10 cellular contexts compared by ENCODE assay signal in genomic region chr6:49978332-49979226, GRCh38. TPM values are rescaled to one million over a fixed set of nuclear protein-coding genes. Genes with fewer than 3 reads are reported as not detected.
DNase-seq lines count a peak whose midpoint lies in the region; ATAC-seq and TF ChIP-seq lines count a peak whose summit lies in the region.
"Had no signal": no experiment of that assay in that cellular context is flagged by ENCODE, and none has a peak within 500 bp of the region (broad histone marks: within the 10 kb centered on the region; RNA-seq: fewer than 3 reads in every experiment).

No MANE protein-coding gene starts in this region.

- TF ChIP-seq CTCF in MCF 10A (IDR thresholded peaks at IDR 0.05; ENCODE audit: unreplicated experiment) (no peak), breast epithelium (IDR thresholded peaks at IDR 0.05) (no peak), OCI-LY7 (conservative IDR thresholded peaks at IDR 0.05; ENCODE audit: low read length) (no peak), upper lobe of right lung (IDR thresholded peaks at IDR 0.05) (no peak)

- ATAC-seq in HG02763 (IDR thresholded peaks at IDR 0.05; ENCODE audit: unreplicated experiment) (peak; percentile 53), upper lobe of right lung (no peak)
- ATAC-seq: activated CD4-positive, CD25-positive, alpha-beta regulatory T cell treated with anti-CD3 and anti-CD28 coated beads, Interleukin-2, amount 50 U/mL, for 24 hours had no signal

- no peaks in the 10 kb centered on the region for H3K9me3 Mint-ChIP-seq in MCF 10A (ENCODE audit: unreplicated experiment)

- H3K36me3 ChIP-seq in breast epithelium (no peaks in the 10 kb centered on the region), OCI-LY7 (ENCODE audit: insufficient read depth, low read length) (no peaks in the 10 kb centered on the region), upper lobe of right lung (no peaks in the 10 kb centered on the region)

- CTCF ChIA-PET in MCF 10A (lab: Yijun Ruan, JAX), result no interaction called here
- CTCF ChIA-PET in OCI-LY7 (lab: Charles Lee; ENCODE audit: unreplicated experiment), result no interaction called here

- peak overlapping the region; percentile 60 for H3K4me3 Mint-ChIP-seq in MCF 10A (ENCODE audit: unreplicated experiment)

- no peaks in the 10 kb centered on the region for H3K9me2 ChIP-seq in OCI-LY7 (ENCODE audit: insufficient read depth, low read length)

- no peaks in the 10 kb centered on the region for H3K27me3 ChIP-seq in breast epithelium
- no peaks in the 10 kb centered on the region for H3K27me3 ChIP-seq in upper lobe of right lung

- H3K4me1 Mint-ChIP-seq in MCF 10A (ENCODE audit: insufficient read depth, unreplicated experiment), result no peaks in the 10 kb centered on the region

- BruUV-seq in MCF 10A (replicated peaks; lab: Mats Ljungman, UMichigan), result no TSS peak
- BruUV-seq in OCI-LY7 (replicated peaks; lab: Mats Ljungman, UMichigan), result no TSS peak

- no peaks in the 10 kb centered on the region for H3K4me1 ChIP-seq in breast epithelium
- no peaks in the 10 kb centered on the region for H3K4me1 ChIP-seq in OCI-LY7 (ENCODE audit: insufficient read depth, low read length, poor library complexity, severe bottlenecking)
- no peaks in the 10 kb centered on the region for H3K4me1 ChIP-seq in upper lobe of right lung

- peak overlapping the region; percentile 26; the same call in 1 of the 2 replicates for H3K4me2 ChIP-seq in OCI-LY7 (ENCODE audit: low read length)

- H4K20me1 ChIP-seq in OCI-LY7 (ENCODE audit: insufficient read depth, low read length), result no peaks in the 10 kb centered on the region

- no peak overlapping the region for H3K27ac Mint-ChIP-seq in MCF 10A (ENCODE audit: low read depth, unreplicated experiment)

- DNase-seq in MCF 10A (ENCODE audit: unreplicated experiment) (no peak), breast epithelium (ENCODE audit: low spot score in 2 of 2) (no peak), OCI-LY7 (ENCODE audit: low spot score) (no peak), upper lobe of right lung (no peak), AG20443 (ENCODE audit: low spot score) (no peak), medulla oblongata (ENCODE audit: extremely low spot score) (no peak), NCI-H1694 treated with DMSO at 0.1 percent for 48 hours (lab: John Stamatoyannopoulos, UW) (no peak)
- DNase-seq: NCI-H226 had no signal

- H3K36me3 Mint-ChIP-seq in MCF 10A (ENCODE audit: insufficient read depth, unreplicated experiment), result no peaks in the 10 kb centered on the region

- POLR2A ChIA-PET in MCF 10A (lab: Yijun Ruan, JAX), result interaction anchor here (1.6 kb wide), 1 partner anchor 10 kb away, joined by 5 read pairs; no protein-coding TSS in a partner anchor
- POLR2A ChIA-PET in OCI-LY7 (lab: Charles Lee), result no interaction called here

- H3K27ac ChIP-seq in breast epithelium (no peak overlapping the region), OCI-LY7 (ENCODE audit: low read depth, low read length, poor library complexity, severe bottlenecking) (no peak overlapping the region), upper lobe of right lung (no peak overlapping the region)

- peaks cover 5% of the 10 kb centered on the region for H3K27me3 Mint-ChIP-seq in MCF 10A (ENCODE audit: insufficient read depth, unreplicated experiment)

- no peak for TF ChIP-seq POLR2A in breast epithelium (IDR thresholded peaks at IDR 0.05)

- no peak overlapping the region for H2AFZ ChIP-seq in OCI-LY7 (ENCODE audit: low read length)

- intact Hi-C loops in MCF 10A (cut with micrococcal nuclease) (no loop called here), breast epithelium (cut with DNase I; ENCODE audit: low total_unique reads) (no loop called here), OCI-LY7 (cut with micrococcal nuclease; ENCODE audit: unreplicated experiment) (no loop called here), upper lobe of right lung (cut with DNase I) (no loop called here)

- peak overlapping the region in 1 of 3 donors; percentile 49 for H3K4me3 ChIP-seq in breast epithelium
- no peak overlapping the region for H3K4me3 ChIP-seq in OCI-LY7 (ENCODE audit: low read depth, low read length, poor library complexity, severe bottlenecking)
- no peak overlapping the region for H3K4me3 ChIP-seq in upper lobe of right lung

- H3K79me2 ChIP-seq in OCI-LY7 (ENCODE audit: insufficient read depth, low read depth, low read length), result no peaks in the 10 kb centered on the region

- H3K9me3 ChIP-seq in breast epithelium, result no peaks in the 10 kb centered on the region
- H3K9me3 ChIP-seq in OCI-LY7 (ENCODE audit: low read length), result no peaks in the 10 kb centered on the region
- no peaks in the 10 kb centered on the region for H3K9me3 ChIP-seq in upper lobe of right lung

RNA-seq across cellular contexts. Expression of gene DEFB113, which starts 9.2 kb away (rescaled TPM):
- not detected in 2 replicates for total RNA-seq in MCF 10A (2022)
- total RNA-seq in breast epithelium, result not detected
- not detected in 2 replicates for total RNA-seq in OCI-LY7 (2014; rRNA removed; shearing (Covaris generic))
- total RNA-seq in OCI-LY7 (2022), result not detected in 2 replicates
- total RNA-seq in upper lobe of right lung, result not detected

RNA-seq across cellular contexts. Expression of gene DEFB114, which starts 14.6 kb away (rescaled TPM):
- total RNA-seq in MCF 10A (2022) (not detected in 2 replicates), breast epithelium (not detected), OCI-LY7 (2022) (not detected in 2 replicates), upper lobe of right lung (not detected)
- total RNA-seq in OCI-LY7 (2014; rRNA removed; shearing (Covaris generic)), result not detected in 2 replicates

RNA-seq across cellular contexts. Expression of gene DEFB110, which starts 43.2 kb away (rescaled TPM):
- total RNA-seq in MCF 10A (2022) (not detected in 2 replicates), breast epithelium (not detected), OCI-LY7 (2022) (not detected in 2 replicates), upper lobe of right lung (not detected)
- not detected in 2 replicates for total RNA-seq in OCI-LY7 (2014; rRNA removed; shearing (Covaris generic))
